ENCODE assay signal across 14 cellular contexts in genomic region chr6:158286413-158286812, GRCh38. TPM values are rescaled to one million over a fixed set of nuclear protein-coding genes. Genes with fewer than 3 reads are reported as not detected.
DNase-seq lines count a peak whose midpoint lies in the region; ATAC-seq, FAIRE-seq and TF ChIP-seq lines count a peak whose summit lies in the region.
"Had no signal": no experiment of that assay in that cellular context is flagged by ENCODE, and none has a peak within 500 bp of the region (broad histone marks: within the 10 kb centered on the region; RNA-seq: fewer than 3 reads in every experiment).

No MANE protein-coding gene starts in this region.

- DNase-seq in GM19239 (ENCODE audit: insufficient read length, low spot score) (no peak), astrocyte (ENCODE audit: low read depth) (peak; percentile 88), fibroblast of villous mesenchyme (ENCODE audit: low read depth) (peak; percentile 30), DMS153 (lab: John Stamatoyannopoulos, UW) (no peak), KG1 (lab: John Stamatoyannopoulos, UW) (no peak)
- DNase-seq: activated B cell treated with CpG ODN at 0.5 μM for 24 hours; activated T-cell treated with anti-CD3 and anti-CD28 coated beads, Interleukin-2, amount 50 U/mL, for 72 hours; colonic mucosa; DMS79 treated with DMSO at 0.1 percent for 48 hours; NCI-H526 treated with DMSO at 0.1 percent for 48 hours had no signal

- H3K4me3 Mint-ChIP-seq in astrocyte (ENCODE audit: unreplicated experiment), result no peak overlapping the region
- H3K4me3 Mint-ChIP-seq: activated B cell treated with CpG ODN at 0.5 μM for 24 hours; activated T-cell treated with anti-CD3 and anti-CD28 coated beads, Interleukin-2, amount 50 U/mL, for 72 hours had no signal

- peak overlapping the region; percentile 4 for H3K4me2 ChIP-seq in astrocyte (ENCODE audit: low read length)

- H3K36me3 Mint-ChIP-seq in astrocyte (ENCODE audit: low read depth, unreplicated experiment), result peaks cover 10% of the 10 kb centered on the region

- no peak for TF ChIP-seq CTCF in astrocyte (IDR thresholded peaks at IDR 0.05; ENCODE audit: insufficient read depth, low read depth, low read length)
- TF ChIP-seq CTCF in fibroblast of villous mesenchyme (IDR thresholded peaks at IDR 0.05; ENCODE audit: insufficient read depth, low read depth, low read length), result no peak

- H3K9ac ChIP-seq in astrocyte (ENCODE audit: low read length), result no peak overlapping the region
- H3K9ac ChIP-seq in subcutaneous abdominal adipose tissue (ENCODE audit: low read length in 5 of 5), result peak overlapping the region in 1 of 5 donors; percentile 17

- peaks cover 44% of the 10 kb centered on the region for H3K4me1 Mint-ChIP-seq in astrocyte (ENCODE audit: low read depth, unreplicated experiment)

- H3K4me1 ChIP-seq in astrocyte (ENCODE audit: insufficient read depth, low read length), result peaks cover 34% of the 10 kb centered on the region
- H3K4me1 ChIP-seq in subcutaneous abdominal adipose tissue (ENCODE audit: control insufficient read depth in 5 of 5, insufficient read depth in 5 of 5, low read length in 5 of 5), result peaks cover 0 to 39% (median 23%) of the 10 kb centered on the region in 5 donors

- H3K27me3 Mint-ChIP-seq in astrocyte (ENCODE audit: low read depth, unreplicated experiment), result no peaks in the 10 kb centered on the region
- H3K27me3 Mint-ChIP-seq: activated B cell treated with CpG ODN at 0.5 μM for 24 hours had no signal

- no peak overlapping the region for H2AFZ ChIP-seq in astrocyte (ENCODE audit: low read depth, low read length)

- H3K9me3 Mint-ChIP-seq in astrocyte (ENCODE audit: unreplicated experiment), result no peaks in the 10 kb centered on the region
- H3K9me3 Mint-ChIP-seq: activated B cell treated with CpG ODN at 0.5 μM for 24 hours; activated T-cell treated with anti-CD3 and anti-CD28 coated beads, Interleukin-2, amount 50 U/mL, for 72 hours had no signal

- H3K27me3 ChIP-seq in astrocyte (ENCODE audit: insufficient read depth, low read length), result no peaks in the 10 kb centered on the region
- no peaks in the 10 kb centered on the region for H3K27me3 ChIP-seq in subcutaneous abdominal adipose tissue (ENCODE audit: control insufficient read depth in 5 of 5, insufficient read depth in 4 of 5, low read length in 5 of 5)
- H3K27me3 ChIP-seq: colonic mucosa, SJSA1 had no signal

- H3K79me2 ChIP-seq in astrocyte (ENCODE audit: insufficient read depth, low read length), result peaks cover 50% of the 10 kb centered on the region

- H4K20me1 ChIP-seq in astrocyte (ENCODE audit: insufficient read depth, low read length), result peaks cover 3% of the 10 kb centered on the region

- FAIRE-seq in GM19239 (lab: Jason Lieb, UNC) (peak; percentile 23), astrocyte (lab: Jason Lieb, UNC) (peak; percentile 47)

- H3K4me3 ChIP-seq in astrocyte (ENCODE audit: insufficient read depth, low read depth, low read length) (no peak overlapping the region), fibroblast of villous mesenchyme (ENCODE audit: low read depth, low read length) (no peak overlapping the region), subcutaneous abdominal adipose tissue (ENCODE audit: low read depth in 1 of 5, low read length in 5 of 5) (no peak overlapping the region)
- H3K4me3 ChIP-seq: colonic mucosa, SJSA1 had no signal

- no peaks in the 10 kb centered on the region for H3K36me3 ChIP-seq in astrocyte (ENCODE audit: insufficient read depth, low read length)
- peaks cover 0 to 3% (median 0%) of the 10 kb centered on the region in 5 donors for H3K36me3 ChIP-seq in subcutaneous abdominal adipose tissue (ENCODE audit: control insufficient read depth in 5 of 5, insufficient read depth in 5 of 5, low read length in 5 of 5)
- H3K36me3 ChIP-seq: colonic mucosa, SJSA1 had no signal

- peak overlapping the region; percentile 89 for H3K27ac Mint-ChIP-seq in astrocyte (ENCODE audit: unreplicated experiment)
- H3K27ac Mint-ChIP-seq: activated B cell treated with CpG ODN at 0.5 μM for 24 hours; activated T-cell treated with anti-CD3 and anti-CD28 coated beads, Interleukin-2, amount 50 U/mL, for 72 hours had no signal

- no peak for ATAC-seq in GM19455 (IDR thresholded peaks at IDR 0.05; ENCODE audit: unreplicated experiment)
- ATAC-seq: activated T-cell treated with anti-CD3 and anti-CD28 coated beads, Interleukin-2, amount 50 U/mL, for 72 hours had no signal

- H3K9me3 ChIP-seq in astrocyte (ENCODE audit: insufficient read depth, low read depth, low read length) (no peaks in the 10 kb centered on the region), subcutaneous abdominal adipose tissue (ENCODE audit: control insufficient read depth in 5 of 5, low read length in 5 of 5) (no peaks in the 10 kb centered on the region)
- H3K9me3 ChIP-seq: colonic mucosa, SJSA1 had no signal

- H3K27ac ChIP-seq in astrocyte (ENCODE audit: low read depth, low read length), result peak overlapping the region; percentile 52
- H3K27ac ChIP-seq in subcutaneous abdominal adipose tissue (ENCODE audit: low read depth, low read length), result peak overlapping the region; percentile 8
- H3K27ac ChIP-seq: colonic mucosa, HL-60, SJSA1 had no signal

RNA-seq across cellular contexts. Expression of gene TULP4, which starts 25.9 kb away (rescaled TPM):
- total RNA-seq in astrocyte, result 79.1 and 91.2 TPM in 2 replicates
- 90.2 and 120 TPM in 2 replicates for total RNA-seq in fibroblast of villous mesenchyme

Comparison
In these comparisons a context has a peak if more than half of its experiments do, and no peak if none do; other contexts are left out.
1. DNase-seq: peak in astrocyte (single experiment) and fibroblast of villous mesenchyme (single experiment); none in GM19239 (single experiment), DMS153 (single experiment) and KG1 (single experiment).